ENCODE assay signal across 20 cellular contexts in genomic region chr17:1099242-1099641, GRCh38.
"Had no signal": no experiment of that assay in that cellular context is flagged by ENCODE, and none has a peak within 500 bp of the region (broad histone marks: within the 10 kb centered on the region; RNA-seq: fewer than 3 reads in every experiment).

No MANE protein-coding gene starts in this region.

- H3K27ac ChIP-seq: suprapubic skin, vagina had no signal

- H3K4me3 ChIP-seq: esophagus squamous epithelium, mucosa of descending colon, suprapubic skin, transverse colon, vagina had no signal

- H3K27me3 ChIP-seq: esophagus squamous epithelium, suprapubic skin, transverse colon, vagina had no signal

- H3K27ac Mint-ChIP-seq: activated B cell treated with CpG ODN at 0.5 μM for 24 hours; activated naive CD4-positive, alpha-beta T cell treated with anti-CD3 and anti-CD28 coated beads, Interleukin-2, amount 50 U/mL, for 24 hours; memory B cell; stimulated activated naive CD8-positive, alpha-beta T cell treated with anti-CD3 and anti-CD28 coated beads, Interleukin-15, Interleukin-2, amounts not matched to agents 100 ng/mL and 50 ng/mL, for 24 hours had no signal

- DNase-seq: activated B cell treated with CpG ODN at 0.5 μM for 24 hours; activated CD4-positive, alpha-beta T cell treated with anti-CD3 and anti-CD28 coated beads for 4 hours; activated CD8-positive, alpha-beta memory T cell treated with anti-CD3 and anti-CD28 coated beads, Interleukin-2, amount 50 U/mL, for 4 hours; activated gamma-delta T cell; activated T-cell treated with anti-CD3 and anti-CD28 coated beads, Interleukin-2, amount 50 U/mL, for 48 hours; dermis blood vessel endothelial cell; effector memory CD4-positive, alpha-beta T cell; esophagus squamous epithelium; mucosa of descending colon; naive B cell; stimulated activated CD4-positive, alpha-beta T cell treated with anti-CD3 and anti-CD28 coated beads, Interleukin-12 subunit alpha, Interleukin-12 subunit beta, amount 100 ng/mL, for 4 hours; stimulated activated CD4-positive, alpha-beta T cell treated with anti-CD3 and anti-CD28 coated beads, Interleukin-1b, Interleukin-23, amount 100 ng/mL, for 48 hours; stimulated activated CD8-positive, alpha-beta memory T cell treated with anti-CD3 and anti-CD28 coated beads, Interleukin-4, amount 100 ng/mL, for 48 hours; transverse colon had no signal

- H3K4me3 Mint-ChIP-seq: activated B cell treated with CpG ODN at 0.5 μM for 24 hours; activated naive CD4-positive, alpha-beta T cell treated with anti-CD3 and anti-CD28 coated beads, Interleukin-2, amount 50 U/mL, for 24 hours; memory B cell; stimulated activated naive CD8-positive, alpha-beta T cell treated with anti-CD3 and anti-CD28 coated beads, Interleukin-15, Interleukin-2, amounts not matched to agents 100 ng/mL and 50 ng/mL, for 24 hours had no signal

- H3K36me3 ChIP-seq: transverse colon had no signal

- H3K9me3 Mint-ChIP-seq: activated B cell treated with CpG ODN at 0.5 μM for 24 hours; activated naive CD4-positive, alpha-beta T cell treated with anti-CD3 and anti-CD28 coated beads, Interleukin-2, amount 50 U/mL, for 24 hours; memory B cell; naive B cell; stimulated activated naive CD8-positive, alpha-beta T cell treated with anti-CD3 and anti-CD28 coated beads, Interleukin-15, Interleukin-2, amounts not matched to agents 100 ng/mL and 50 ng/mL, for 24 hours; T-helper 2 cell treated with Interferon-gamma antibody and Interleukin-4, amounts not matched to agents 5 μg/mL and 100 μg/mL, for 36 hours had no signal

- H3K27me3 Mint-ChIP-seq: activated B cell treated with CpG ODN at 0.5 μM for 24 hours; activated naive CD4-positive, alpha-beta T cell treated with anti-CD3 and anti-CD28 coated beads, Interleukin-2, amount 50 U/mL, for 24 hours; memory B cell; naive B cell; stimulated activated naive CD8-positive, alpha-beta T cell treated with anti-CD3 and anti-CD28 coated beads, Interleukin-15, Interleukin-2, amounts not matched to agents 100 ng/mL and 50 ng/mL, for 24 hours had no signal

- H3K9me3 ChIP-seq: esophagus squamous epithelium, mucosa of descending colon, suprapubic skin, transverse colon, vagina had no signal

- ATAC-seq: mucosa of descending colon had no signal
